8 cellular contexts compared by ENCODE assay signal in genomic region chr1:109112652-109113285, GRCh38. TPM values are rescaled to one million over a fixed set of nuclear protein-coding genes. Genes with fewer than 3 reads are reported as not detected.
A peak's percentile ranks its signal among the peaks of the same experiment; 100 is the strongest.
DNase-seq lines count a peak whose midpoint lies in the region; ATAC-seq and TF ChIP-seq lines count a peak whose summit lies in the region.

No MANE protein-coding gene starts in this region.

- peaks cover 0 to 2% of the 10 kb centered on the region in 2 donors for H3K27me3 Mint-ChIP-seq in CD4-positive, alpha-beta memory T cell
- peaks cover 2% of the 10 kb centered on the region for H3K27me3 Mint-ChIP-seq in activated T-cell treated with anti-CD3 and anti-CD28 coated beads, Interleukin-2, amount 50 U/mL, for 24 hours

- DNase-seq in CD4-positive, alpha-beta memory T cell: peak; percentile 86 to 89 (median 87)
- peak; percentile 85 for DNase-seq in IMR-90
- peak; percentile 61 for DNase-seq in OCI-M2 (lab: John Stamatoyannopoulos, UW; ENCODE audit: unreplicated experiment)
- peak; percentile 91 for DNase-seq in activated T-cell treated with anti-CD3 and anti-CD28 coated beads, Interleukin-2, amount 50 U/mL, for 24 hours
- peak; percentile 96 for DNase-seq in esophagus muscularis mucosa (ENCODE audit: extremely low spot score)
- DNase-seq in myocyte (ENCODE audit: low read depth): peak; percentile 92
- DNase-seq in stimulated activated CD8-positive, alpha-beta memory T cell treated with anti-CD3 and anti-CD28 coated beads, Interleukin-4, amount 100 ng/mL, for 48 hours: peak; percentile 98

- H3K14ac ChIP-seq in IMR-90 (replicated peaks; ENCODE audit: low read depth, low read length): no peak overlapping the region

- no peak overlapping the region; a peak in 1 of 4 replicates for H4K8ac ChIP-seq in IMR-90 (ENCODE audit: low read depth in 2 of 2, low read length in 2 of 2)

- WGBS in IMR-90 (ENCODE audit: extremely low coverage in 2 of 2, insufficient read length in 1 of 2), 2 experiments: 0% methylated on average over 3 of the region's 31 CpGs; no CpG with 5 or more reads in 1 of the 2 experiments
- WGBS in esophagus muscularis mucosa: 28% methylated on average over 21 of the region's 31 CpGs

- H2AK5ac ChIP-seq in IMR-90 (ENCODE audit: low read depth, low read length): no peak overlapping the region

- no peak overlapping the region for H3K4ac ChIP-seq in IMR-90 (ENCODE audit: low read depth, low read length)

- TF ChIP-seq POLR2A in IMR-90 (IDR thresholded peaks at IDR 0.05; ENCODE audit: low read depth, low read length) (no peak), esophagus muscularis mucosa (IDR thresholded peaks at IDR 0.05; ENCODE audit: low read depth) (no peak)

- POLR2A ChIA-PET in CD4-positive, alpha-beta memory T cell (lab: Charles Lee; ENCODE audit: partially characterized antibody): interaction anchor here (0.6 to 9.1 kb wide), 10 partner anchors 12 to 421 kb away, joined by 3 to 171 read pairs (median 8); partner anchors contain the start of genes CLCC1, PRPF38B, PSMA5 and PSRC1
- POLR2A ChIA-PET in IMR-90 (lab: Charles Lee; ENCODE audit: unreplicated experiment): interaction anchor here (0.6 kb wide), 1 partner anchor 259 kb away, joined by 3 read pairs; no protein-coding TSS in a partner anchor

- no peaks in the 10 kb centered on the region for H3K27me3 ChIP-seq in CD4-positive, alpha-beta memory T cell (ENCODE audit: insufficient read depth, low read length)
- H3K27me3 ChIP-seq in IMR-90 (ENCODE audit: control insufficient read depth, insufficient read depth, low read length): peaks cover 23% of the 10 kb centered on the region
- H3K27me3 ChIP-seq in esophagus muscularis mucosa: peaks cover 0 to 40% (median 13%) of the 10 kb centered on the region in 4 donors

- no peaks in the 10 kb centered on the region for H3K9me1 ChIP-seq in IMR-90 (ENCODE audit: insufficient read depth, low read length)

- ATAC-seq in GM19468 (IDR thresholded peaks at IDR 0.05; ENCODE audit: extremely low read depth, unreplicated experiment): peak; percentile 27
- peak; percentile 94 for ATAC-seq in IMR-90 (ENCODE audit: low read depth)

- H3K4me2 ChIP-seq in IMR-90 (ENCODE audit: low read depth, low read length): peak overlapping the region; percentile 75

- peak overlapping the region; percentile 61 for H3K27ac ChIP-seq in CD4-positive, alpha-beta memory T cell (ENCODE audit: low read depth, low read length)
- no peak overlapping the region for H3K27ac ChIP-seq in IMR-90 (ENCODE audit: insufficient read depth, low read length)
- H3K27ac ChIP-seq in esophagus muscularis mucosa (replicated peaks in 1 of 4): peak overlapping the region in 2 of 4 donors; percentile 40 to 63

- no peak overlapping the region for H4K91ac ChIP-seq in IMR-90 (ENCODE audit: insufficient read depth, low read depth, low read length)

- H3K9ac ChIP-seq in IMR-90 (ENCODE audit: low read depth, low read length): no peak overlapping the region

- H3K18ac ChIP-seq in IMR-90 (ENCODE audit: low read depth, low read length): no peak overlapping the region

- intact Hi-C loops in CD4-positive, alpha-beta memory T cell (cut with micrococcal nuclease): loop anchor here (1.0 to 10.0 kb wide), 10 partner anchors 12 to 548 kb away; partner anchors contain the start of genes ATXN7L2, CLCC1, EEIG2 and PRPF38B
- intact Hi-C loops in IMR-90 (cut with micrococcal nuclease) (loop anchor here (1.0 to 5.0 kb wide), 4 partner anchors 102 to 286 kb away; partner anchors contain the start of gene CLCC1), esophagus muscularis mucosa (cut with DNase I) (loop anchor here (5.0 kb wide), 1 partner anchor 150 kb away; the partner anchor contains the start of gene CLCC1)

- TF ChIP-seq CTCF in IMR-90 (conservative IDR thresholded peaks at IDR 0.05; ENCODE audit: low read depth, low read length) (peak; percentile 91), esophagus muscularis mucosa (IDR thresholded peaks at IDR 0.05) (peak in 2 of 3 experiments; percentile 88 to 96)

- peaks cover 0 to 9% of the 10 kb centered on the region in 2 donors for H3K36me3 Mint-ChIP-seq in CD4-positive, alpha-beta memory T cell
- no peaks in the 10 kb centered on the region for H3K36me3 Mint-ChIP-seq in activated T-cell treated with anti-CD3 and anti-CD28 coated beads, Interleukin-2, amount 50 U/mL, for 24 hours (ENCODE audit: low read depth)

- no peak overlapping the region for H2BK15ac ChIP-seq in IMR-90 (ENCODE audit: low read depth, low read length)

- dilution Hi-C loops in IMR-90 (cut with HindIII; ENCODE audit: low sequenced_read_pairs, unreplicated experiment): no loop called here

- peaks cover 23 to 35% (median 28%) of the 10 kb centered on the region in 4 donors for H3K4me1 Mint-ChIP-seq in CD4-positive, alpha-beta memory T cell
- H3K4me1 Mint-ChIP-seq in activated T-cell treated with anti-CD3 and anti-CD28 coated beads, Interleukin-2, amount 50 U/mL, for 24 hours (ENCODE audit: low read depth): peaks cover 53% of the 10 kb centered on the region

- H3K36me3 ChIP-seq in CD4-positive, alpha-beta memory T cell (ENCODE audit: insufficient read depth, low read length): no peaks in the 10 kb centered on the region
- no peaks in the 10 kb centered on the region for H3K36me3 ChIP-seq in IMR-90 (ENCODE audit: control insufficient read depth, insufficient read depth, low read length)
- H3K36me3 ChIP-seq in esophagus muscularis mucosa: no peaks in the 10 kb centered on the region

- H3K9me3 ChIP-seq in CD4-positive, alpha-beta memory T cell (ENCODE audit: control insufficient read depth in 1 of 2, low read length in 2 of 2): no peaks in the 10 kb centered on the region
- no peaks in the 10 kb centered on the region for H3K9me3 ChIP-seq in IMR-90 (ENCODE audit: control insufficient read depth, insufficient read depth, low read length)
- H3K9me3 ChIP-seq in esophagus muscularis mucosa: no peaks in the 10 kb centered on the region

- no peak overlapping the region for H3K23ac ChIP-seq in IMR-90 (ENCODE audit: low read depth, low read length)

- H4K5ac ChIP-seq in IMR-90 (ENCODE audit: low read depth, low read length): no peak overlapping the region

- no peak overlapping the region for H2BK20ac ChIP-seq in IMR-90 (ENCODE audit: low read depth, low read length)

- TF ChIP-seq RAD21 in IMR-90 (IDR thresholded peaks at IDR 0.05; ENCODE audit: low read length): peak; percentile 68

- BruUV-seq in IMR-90 (replicated peaks; lab: Mats Ljungman, UMichigan): no TSS peak

- CTCF ChIA-PET in CD4-positive, alpha-beta memory T cell (lab: Charles Lee; ENCODE audit: partially characterized antibody): interaction anchor here (0.6 to 9.4 kb wide), 26 partner anchors 8 to 436 kb away, joined by 3 to 150 read pairs (median 4); partner anchors contain the start of genes CLCC1, GNAI3, TAF13 and TMEM167B
- CTCF ChIA-PET in IMR-90 (lab: Yijun Ruan, JAX): interaction anchor here (0.9 to 2.4 kb wide), 8 partner anchors 10 to 115 kb away, joined by 3 to 13 read pairs (median 4); partner anchors contain the start of genes TAF13 and TMEM167B

- in situ Hi-C loops in IMR-90 (cut with MboI; ENCODE audit: low sequenced_read_pairs): no loop called here

- no peak overlapping the region for H3K56ac ChIP-seq in IMR-90 (ENCODE audit: extremely low read depth, insufficient read depth, low read length)

- no peaks in the 10 kb centered on the region for H4K20me1 ChIP-seq in IMR-90 (ENCODE audit: insufficient read depth, low read length)

- peak overlapping the region; percentile 67 for H2AK9ac ChIP-seq in IMR-90 (replicated peaks; ENCODE audit: low read depth, low read length, poor library complexity)

- H3K27ac Mint-ChIP-seq in CD4-positive, alpha-beta memory T cell: peak overlapping the region; percentile 94 to 99 (median 98)
- H3K27ac Mint-ChIP-seq in activated T-cell treated with anti-CD3 and anti-CD28 coated beads, Interleukin-2, amount 50 U/mL, for 24 hours: peak overlapping the region; percentile 65

- H3K4me1 ChIP-seq in CD4-positive, alpha-beta memory T cell (ENCODE audit: insufficient read depth, low read length): peaks cover 24% of the 10 kb centered on the region
- H3K4me1 ChIP-seq in IMR-90 (ENCODE audit: control insufficient read depth, insufficient read depth, low read length): peaks cover 2% of the 10 kb centered on the region; the same call in 1 of the 2 replicates
- H3K4me1 ChIP-seq in esophagus muscularis mucosa: peaks cover 12 to 27% (median 25%) of the 10 kb centered on the region in 4 donors

- H3K9me3 Mint-ChIP-seq in CD4-positive, alpha-beta memory T cell: peaks cover 0 to 11% (median 0%) of the 10 kb centered on the region in 8 donors
- H3K9me3 Mint-ChIP-seq in activated T-cell treated with anti-CD3 and anti-CD28 coated beads, Interleukin-2, amount 50 U/mL, for 24 hours: no peaks in the 10 kb centered on the region

- H2BK120ac ChIP-seq in IMR-90 (ENCODE audit: low read depth, low read length): no peak overlapping the region

- no peaks in the 10 kb centered on the region for H3K79me1 ChIP-seq in IMR-90 (ENCODE audit: low read depth in 1 of 2, low read length in 2 of 2)

- no peak for TF ChIP-seq EP300 in esophagus muscularis mucosa (IDR thresholded peaks at IDR 0.05)

- peak overlapping the region; percentile 86 to 94 (median 90) for H3K4me3 Mint-ChIP-seq in CD4-positive, alpha-beta memory T cell
- H3K4me3 Mint-ChIP-seq in activated T-cell treated with anti-CD3 and anti-CD28 coated beads, Interleukin-2, amount 50 U/mL, for 24 hours: peak overlapping the region; percentile 81

- peak overlapping the region in 1 of 2 donors; percentile 64 for H3K4me3 ChIP-seq in CD4-positive, alpha-beta memory T cell (ENCODE audit: low read length in 2 of 2)
- H3K4me3 ChIP-seq in IMR-90 (ENCODE audit: insufficient read depth, low read depth, low read length) (no peak overlapping the region), esophagus muscularis mucosa (peak overlapping the region; percentile 46 to 60 (median 46))

- H2AFZ ChIP-seq in IMR-90 (replicated peaks; ENCODE audit: low read length, poor library complexity): peak overlapping the region; percentile 75

- H2BK5ac ChIP-seq in IMR-90 (ENCODE audit: low read depth, low read length, poor library complexity, severe bottlenecking): no peak overlapping the region

RNA-seq across cellular contexts. Expression of gene ELAPOR1, which starts 1.1 kb away (rescaled TPM):
- 10 to 100 TPM; 13.7 to 15.4 TPM for total RNA-seq in CD4-positive, alpha-beta memory T cell
- polyA plus RNA-seq in CD4-positive, alpha-beta memory T cell: 10 to 100 TPM; 15.0 to 17.8 TPM
- total RNA-seq in IMR-90 (2012; rRNA removed) (0.28 and 0.54 TPM in 2 replicates), esophagus muscularis mucosa (under 1 TPM in 3 of 4 donors, not detected in 1; 0.34 to 0.83 (median 0.52) TPM), myocyte (0.21 and 0.80 TPM in 2 replicates)
- polyA plus RNA-seq in IMR-90 (2012; rRNA removed): 1.6 and 1.7 TPM in 2 replicates
- polyA plus RNA-seq in IMR-90 (2012; cell fraction: cytosol; rRNA removed): 0.73 and 0.91 TPM in 2 replicates
- polyA plus RNA-seq in IMR-90 (2012; cell fraction: nucleus; rRNA removed; ENCODE audit: low replicate concordance): 1.6 and 2.2 TPM in 2 replicates
- polyA plus RNA-seq in myocyte (2012): 1.7 TPM

RNA-seq across cellular contexts. Expression of gene TMEM167B, which starts 22.2 kb away (rescaled TPM):
- total RNA-seq in CD4-positive, alpha-beta memory T cell: 10 to 100 TPM; 42.9 to 47.9 TPM
- polyA plus RNA-seq in CD4-positive, alpha-beta memory T cell: 10 to 100 TPM; 38.8 to 41.5 TPM
- total RNA-seq in IMR-90 (2012; rRNA removed): 27.5 and 32.1 TPM in 2 replicates
- polyA plus RNA-seq in IMR-90 (2012; rRNA removed): 19.2 and 21.6 TPM in 2 replicates
- polyA plus RNA-seq in IMR-90 (2012; cell fraction: cytosol; rRNA removed): 5.6 and 6.3 TPM in 2 replicates
- 1.5 and 11.9 TPM in 2 replicates for polyA plus RNA-seq in IMR-90 (2012; cell fraction: nucleus; rRNA removed; ENCODE audit: low replicate concordance)
- total RNA-seq in esophagus muscularis mucosa: 10 to 100 TPM; 24.9 to 35.3 (median 27.5) TPM
- 30.5 and 34.3 TPM in 2 replicates for total RNA-seq in myocyte
- 36.6 TPM for polyA plus RNA-seq in myocyte (2012)

RNA-seq across cellular contexts. Expression of gene TAF13, which starts 37.0 kb away (rescaled TPM):
- total RNA-seq in CD4-positive, alpha-beta memory T cell: 10 to 100 TPM; 12.5 to 14.6 TPM
- polyA plus RNA-seq in CD4-positive, alpha-beta memory T cell: 1 to 10 TPM in 1 of 2 donors, under 1 TPM in 1; 0.68 to 1.3 TPM
- total RNA-seq in IMR-90 (2012; rRNA removed): 13.1 and 81.4 TPM in 2 replicates
- 28.0 and 42.5 TPM in 2 replicates for polyA plus RNA-seq in IMR-90 (2012; rRNA removed)
- 1.3 and 3.0 TPM in 2 replicates for polyA plus RNA-seq in IMR-90 (2012; cell fraction: cytosol; rRNA removed)
- polyA plus RNA-seq in IMR-90 (2012; cell fraction: nucleus; rRNA removed; ENCODE audit: low replicate concordance): 0.79 and 5.5 TPM in 2 replicates
- 10 to 100 TPM; 41.6 to 71.0 (median 51.8) TPM for total RNA-seq in esophagus muscularis mucosa
- total RNA-seq in myocyte: 83.4 and 93.5 TPM in 2 replicates
- 67.7 TPM for polyA plus RNA-seq in myocyte (2012)
